ENCODE assay signal across 1 cellular context in genomic region chr5:39447059-39447458, GRCh38.
TF ChIP-seq lines count a peak whose summit lies in the region.

No MANE protein-coding gene starts in this region.

TF ChIP-seq in GM23338, 12 proteins besides CTCF, POLR2A, EP300 and RAD21 (continued from another document):
- TF ChIP-seq REST (IDR thresholded peaks at IDR 0.05; ENCODE audit: unreplicated experiment) = no peak
- TF ChIP-seq ZNF462 (CRISPR knock-in tag; IDR thresholded peaks at IDR 0.05) = no peak
- no peak for TF ChIP-seq CREB1 (CRISPR knock-in tag; IDR thresholded peaks at IDR 0.05; ENCODE audit: low read depth)
